In genomic region chr4:52370576-52370975, GRCh38 we compare ENCODE assay signal across 26 cellular contexts.
"Had no signal": no experiment of that assay in that cellular context is flagged by ENCODE, and none has a peak within 500 bp of the region (broad histone marks: within the 10 kb centered on the region; RNA-seq: fewer than 3 reads in every experiment).

No MANE protein-coding gene starts in this region.

- H3K27me3 ChIP-seq: esophagus squamous epithelium, spleen, testis, tibial artery, upper lobe of right lung, uterus had no signal

- H3K27ac ChIP-seq: esophagus squamous epithelium, lower lobe of right lung, prostate gland, skin epidermis, spleen, testis, tibial artery, upper lobe of right lung, uterus had no signal

- H3K4me1 ChIP-seq: esophagus squamous epithelium, lower lobe of right lung, prostate gland, spleen, testis, tibial artery, upper lobe of right lung, uterus had no signal

- DNase-seq: cortex of kidney; effector memory CD8-positive, alpha-beta T cell; erythroblast; esophagus squamous epithelium; hypothalamus; immature natural killer cell; islet precursor cell; kidney glomerular epithelial cell; left colon; left ventricle myocardium superior; lower lobe of right lung; naive thymus-derived CD8-positive, alpha-beta T cell; nephron progenitor cell; nucleus accumbens; right cardiac atrium; spleen; stimulated activated CD4-positive, alpha-beta T cell treated with anti-CD3 and anti-CD28 coated beads, Interleukin-4, amount 100 ng/mL, for 4 hours; stimulated activated naive CD8-positive, alpha-beta T cell treated with anti-CD3 and anti-CD28 coated beads, Interleukin-15, Interleukin-2, amounts not matched to agents 100 U/mL and 50 U/mL, for 24 hours; substantia nigra; testis; tibial artery; upper lobe of right lung; uterus had no signal

- H3K9me3 ChIP-seq: esophagus squamous epithelium, lower lobe of right lung, prostate gland, spleen, testis, tibial artery, upper lobe of right lung, uterus had no signal

- H3K4me3 ChIP-seq: esophagus squamous epithelium, lower lobe of right lung, prostate gland, skin epidermis, spleen, testis, tibial artery, upper lobe of right lung, uterus had no signal

- H3K36me3 ChIP-seq: esophagus squamous epithelium, lower lobe of right lung, prostate gland, spleen, tibial artery, upper lobe of right lung, uterus had no signal

- ATAC-seq: effector memory CD8-positive, alpha-beta T cell; left colon; left ventricle myocardium superior; lower lobe of right lung; naive thymus-derived CD8-positive, alpha-beta T cell; right cardiac atrium; stimulated activated memory B cell treated with anti-CD40 and anti-IgM and Interleukin-4, amounts not matched to agents 10 μg/mL and 1 μg/mL and 100 μg/mL, for 72 hours; stimulated activated naive CD8-positive, alpha-beta T cell treated with anti-CD3 and anti-CD28 coated beads, Interleukin-15, Interleukin-2, amounts not matched to agents 100 U/mL and 50 U/mL, for 24 hours; upper lobe of right lung had no signal
